Comparison of ENCODE assay signal across 25 cellular contexts in the genomic region with DNA sequence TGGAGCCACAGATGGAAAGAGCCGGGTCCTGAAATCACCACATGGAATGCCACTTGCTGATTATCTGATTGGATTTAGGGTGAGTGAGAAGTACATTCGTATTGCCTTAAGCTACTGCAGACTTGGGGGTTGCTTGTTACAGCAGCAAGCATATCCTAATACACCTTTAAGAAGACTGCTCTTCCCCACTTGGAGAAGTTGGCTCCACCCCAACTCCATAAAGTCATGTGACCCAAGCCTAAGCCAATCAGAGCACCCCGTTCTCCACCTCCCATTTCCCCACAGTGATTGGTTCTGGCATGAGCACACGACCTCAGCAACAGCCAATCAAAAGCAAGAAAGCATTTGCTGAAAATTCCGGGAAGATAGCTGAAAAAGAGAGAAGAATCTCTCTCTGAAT. TPM values are rescaled to one million over a fixed set of nuclear protein-coding genes. Genes with fewer than 3 reads are reported as not detected.
DNase-seq lines count a peak whose midpoint lies in the region; ATAC-seq, FAIRE-seq and TF ChIP-seq lines count a peak whose summit lies in the region.
"Had no signal": no experiment of that assay in that cellular context is flagged by ENCODE, and none has a peak within 500 bp of the region (broad histone marks: within the 10 kb centered on the region; RNA-seq: fewer than 3 reads in every experiment).

No MANE protein-coding gene starts in this region.

- no peaks in the 10 kb centered on the region for H3K79me2 ChIP-seq in OCI-LY7 (ENCODE audit: insufficient read depth, low read depth, low read length)

- no peaks in the 10 kb centered on the region for H3K27me3 ChIP-seq in BE2C
- H3K27me3 ChIP-seq: BLaER1 treated with 17β-estradiol and CSF1 and Interleukin-3, amounts not matched to agents 10 nM and 100 nM; Peyer's patch had no signal

- no peaks in the 10 kb centered on the region for H4K20me1 ChIP-seq in OCI-LY7 (ENCODE audit: insufficient read depth, low read length)
- H4K20me1 ChIP-seq: BLaER1 treated with 17β-estradiol and CSF1 and Interleukin-3, amounts not matched to agents 10 nM and 100 nM had no signal

- FAIRE-seq in H54 (lab: Jason Lieb, UNC) = no peak
- FAIRE-seq: D721Med, G401.6, HTR-8/SVneo had no signal

- H3K4me1 Mint-ChIP-seq in endothelial cell (ENCODE audit: unreplicated experiment) = no peaks in the 10 kb centered on the region
- H3K4me1 Mint-ChIP-seq: IgD-negative memory B cell, T-helper 17 cell had no signal

- no peak overlapping the region for H3K27ac ChIP-seq in OCI-LY7 (ENCODE audit: low read depth, low read length, poor library complexity, severe bottlenecking)
- H3K27ac ChIP-seq: BLaER1 treated with 17β-estradiol and CSF1 and Interleukin-3, amounts not matched to agents 10 nM and 100 nM; Peyer's patch had no signal

- no peak overlapping the region for H3K4me2 ChIP-seq in OCI-LY7 (ENCODE audit: low read length)
- H3K4me2 ChIP-seq: BLaER1 treated with 17β-estradiol and CSF1 and Interleukin-3, amounts not matched to agents 10 nM and 100 nM; SK-N-SH had no signal

- H3K27me3 Mint-ChIP-seq in endothelial cell (ENCODE audit: unreplicated experiment) = peaks cover 6% of the 10 kb centered on the region

- H3K9me3 ChIP-seq in BE2C = no peaks in the 10 kb centered on the region
- H3K9me3 ChIP-seq in OCI-LY7 (ENCODE audit: low read length) = peaks cover 8% of the 10 kb centered on the region; the same call in 1 of the 2 replicates
- H3K9me3 ChIP-seq: Peyer's patch, SK-N-SH had no signal

- no peak overlapping the region for H2AFZ ChIP-seq in OCI-LY7 (ENCODE audit: low read length)

- no peak for TF ChIP-seq RAD21 in Ishikawa (IDR thresholded peaks at IDR 0.05; ENCODE audit: low read depth)

- TF ChIP-seq CTCF in BE2C (IDR thresholded peaks at IDR 0.05; ENCODE audit: low read depth, low read length) (no peak), OCI-LY7 (conservative IDR thresholded peaks at IDR 0.05; ENCODE audit: low read length) (no peak), endothelial cell (IDR thresholded peaks at IDR 0.05; ENCODE audit: unreplicated experiment) (no peak), omental fat pad (IDR thresholded peaks at IDR 0.05) (no peak)

- no peaks in the 10 kb centered on the region for H3K36me3 Mint-ChIP-seq in endothelial cell (ENCODE audit: low read depth, unreplicated experiment)
- H3K36me3 Mint-ChIP-seq: IgD-negative memory B cell had no signal

- no peak for TF ChIP-seq POLR2A in H54 (IDR thresholded peaks at IDR 0.05; ENCODE audit: low read depth, low read length)

- no peak for ATAC-seq in omental fat pad (ENCODE audit: low FRiP score)
- ATAC-seq: T-helper 17 cell had no signal

- H3K4me1 ChIP-seq in BE2C (no peaks in the 10 kb centered on the region), OCI-LY7 (ENCODE audit: insufficient read depth, low read length, poor library complexity, severe bottlenecking) (no peaks in the 10 kb centered on the region)
- H3K4me1 ChIP-seq: Peyer's patch had no signal

- intact Hi-C loops in OCI-LY7 (cut with micrococcal nuclease; ENCODE audit: unreplicated experiment) = no loop called here

- DNase-seq in BE2C (peak; percentile 22), OCI-LY7 (ENCODE audit: low spot score) (peak; percentile 6), endothelial cell (ENCODE audit: low spot score) (no peak), DMS153 (lab: John Stamatoyannopoulos, UW) (no peak), omental fat pad (ENCODE audit: low spot score) (no peak), cerebellar cortex (ENCODE audit: low spot score) (no peak), H54 (ENCODE audit: insufficient read length, low spot score) (no peak)
- DNase-seq: CD4-positive, alpha-beta T cell; DMS53; GOT3; MG63; NCI-H2029; NCI-H446; NCI-H526; OCI-M1; Peyer's patch; SIG-M5; SK-N-SH; T-helper 17 cell had no signal

- POLR2A ChIA-PET in OCI-LY7 (lab: Charles Lee) = interaction anchor here (0.6 kb wide), 1 partner anchor 58 kb away, joined by 3 read pairs; no protein-coding TSS in a partner anchor

- BruUV-seq in OCI-LY7 (replicated peaks; lab: Mats Ljungman, UMichigan) = no TSS peak

- CTCF ChIA-PET in OCI-LY7 (lab: Charles Lee; ENCODE audit: unreplicated experiment) = no interaction called here

- no peak overlapping the region for H3K4me3 Mint-ChIP-seq in endothelial cell (ENCODE audit: unreplicated experiment)
- H3K4me3 Mint-ChIP-seq: CD4-positive, alpha-beta T cell; IgD-negative memory B cell; T-helper 17 cell had no signal

- no peak for TF ChIP-seq EP300 in Ishikawa (IDR thresholded peaks at IDR 0.05; ENCODE audit: borderline replicate concordance)

- peak overlapping the region; percentile 38 for H3K27ac Mint-ChIP-seq in endothelial cell (ENCODE audit: unreplicated experiment)
- H3K27ac Mint-ChIP-seq: CD4-positive, alpha-beta T cell; IgD-negative memory B cell; T-helper 17 cell had no signal

- no peaks in the 10 kb centered on the region for H3K9me2 ChIP-seq in OCI-LY7 (ENCODE audit: insufficient read depth, low read length)
- H3K9me2 ChIP-seq: SK-N-SH had no signal

- H3K9me3 Mint-ChIP-seq in endothelial cell (ENCODE audit: unreplicated experiment) = no peaks in the 10 kb centered on the region
- H3K9me3 Mint-ChIP-seq: CD4-positive, alpha-beta T cell had no signal

- H3K36me3 ChIP-seq in BE2C = no peaks in the 10 kb centered on the region
- no peaks in the 10 kb centered on the region for H3K36me3 ChIP-seq in OCI-LY7 (ENCODE audit: insufficient read depth, low read length)
- H3K36me3 ChIP-seq: BLaER1 treated with 17β-estradiol and CSF1 and Interleukin-3, amounts not matched to agents 10 nM and 100 nM; MG63; Peyer's patch had no signal

- H3K4me3 ChIP-seq in BE2C (ENCODE audit: low read depth, low read length) = no peak overlapping the region
- H3K4me3 ChIP-seq in OCI-LY7 (ENCODE audit: low read depth, low read length, poor library complexity, severe bottlenecking) = no peak overlapping the region
- H3K4me3 ChIP-seq: BLaER1 treated with 17β-estradiol and CSF1 and Interleukin-3, amounts not matched to agents 10 nM and 100 nM; MG63; Peyer's patch had no signal

TF ChIP-seq in Ishikawa, 13 proteins besides CTCF, POLR2A, EP300 and RAD21:
- TF ChIP-seq FOXM1 (IDR thresholded peaks at IDR 0.05; ENCODE audit: borderline replicate concordance, low read depth) (no peak), YY1 (IDR thresholded peaks at IDR 0.05; ENCODE audit: low read depth) (no peak), CEBPB (IDR thresholded peaks at IDR 0.05) (no peak)
- TF ChIP-seq, protein P1, sequence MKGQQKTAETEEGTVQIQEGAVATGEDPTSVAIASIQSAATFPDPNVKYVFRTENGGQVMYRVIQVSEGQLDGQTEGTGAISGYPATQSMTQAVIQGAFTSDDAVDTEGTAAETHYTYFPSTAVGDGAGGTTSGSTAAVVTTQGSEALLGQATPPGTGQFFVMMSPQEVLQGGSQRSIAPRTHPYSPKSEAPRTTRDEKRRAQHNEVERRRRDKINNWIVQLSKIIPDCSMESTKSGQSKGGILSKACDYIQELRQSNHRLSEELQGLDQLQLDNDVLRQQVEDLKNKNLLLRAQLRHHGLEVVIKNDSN (IDR thresholded peaks at IDR 0.05) = peak; percentile 39

RNA-seq across cellular contexts. Expression of gene CACNA1A, which starts 23.1 kb away (rescaled TPM):
- polyA plus RNA-seq in BE2C (2012; ENCODE audit: insufficient read depth, insufficient read length, low read depth) = 0.83 TPM
- 0.03 and 0.19 TPM in 2 replicates for total RNA-seq in OCI-LY7 (2014; rRNA removed; shearing (Covaris generic))
- total RNA-seq in OCI-LY7 (2022) = 0.78 and 1.4 TPM in 2 replicates
- 9.0 TPM for total RNA-seq in endothelial cell (ENCODE audit: unreplicated experiment)
- total RNA-seq in omental fat pad = 1 to 10 TPM in 1 of 4 donors, under 1 TPM in 3; 0.44 to 2.7 (median 0.71) TPM

Comparison
In these comparisons a context has a peak if more than half of its experiments do, and no peak if none do; other contexts are left out.
1. DNase-seq: peak in BE2C (single experiment) and OCI-LY7 (single experiment); none in endothelial cell (single experiment), DMS153 (single experiment), omental fat pad (single experiment), cerebellar cortex (single experiment) and H54 (single experiment).